8 cellular contexts compared by ENCODE assay signal in the genomic region with DNA sequence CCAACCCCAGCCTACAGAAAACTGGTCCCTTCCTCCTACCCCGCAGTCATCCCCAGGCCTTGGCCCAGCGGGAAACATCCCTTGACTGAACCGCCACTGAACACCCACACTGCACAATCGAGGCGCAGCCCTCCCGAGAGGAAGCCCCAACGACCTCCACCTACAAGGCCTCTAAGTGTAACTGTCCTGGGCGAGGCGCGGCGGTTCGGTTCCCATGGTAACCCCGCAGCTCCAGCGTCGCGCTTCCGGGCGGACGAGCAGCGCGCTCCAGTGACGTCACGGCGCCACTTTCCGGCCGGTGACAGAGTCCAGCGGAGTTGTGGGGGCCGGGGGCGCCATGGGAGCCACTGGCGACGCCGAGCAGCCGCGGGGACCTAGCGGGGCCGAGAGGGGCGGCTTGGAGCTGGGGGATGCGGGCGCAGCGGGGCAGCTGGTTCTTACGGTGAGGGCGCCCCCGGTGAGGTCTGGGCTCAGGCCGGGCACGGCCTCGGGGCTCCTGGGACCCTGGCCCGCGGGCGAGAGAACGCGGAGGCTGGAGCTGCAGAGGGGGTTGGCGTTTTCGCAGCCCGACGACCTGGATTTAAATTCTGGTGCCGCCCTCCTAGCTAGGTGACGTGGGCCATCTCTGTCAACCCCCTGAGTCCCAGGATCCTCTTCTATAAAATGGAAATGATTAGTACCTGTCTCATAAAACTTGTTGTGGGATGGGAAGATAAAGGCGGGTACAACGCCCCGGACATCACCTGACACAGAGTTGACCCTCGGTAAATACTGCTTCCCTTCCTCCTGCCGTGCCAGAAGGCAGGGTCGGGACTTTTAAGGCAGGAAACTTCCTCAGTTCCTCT. TPM values are rescaled to one million over a fixed set of nuclear protein-coding genes. Genes with fewer than 3 reads are reported as not detected.
A peak's percentile ranks its signal among the peaks of the same experiment; 100 is the strongest.
DNase-seq lines count a peak whose midpoint lies in the region; ATAC-seq and TF ChIP-seq lines count a peak whose summit lies in the region.

Gene DNTTIP1, plus strand, starts transcription at position 287 of the 845 bp plus-strand sequence. Its CDS starts 51 bp downstream, at position 338.
Gene WFDC3, minus strand, starts transcription at position 216 of the 845 bp plus-strand sequence. CDS start 1,908 bp downstream, outside the sequence.

- H3K4me1 ChIP-seq in A673 (ENCODE audit: insufficient read depth, low read length, poor library complexity, severe bottlenecking) (peaks cover 7% of the 10 kb centered on the region), smooth muscle cell (ENCODE audit: low read depth) (peaks cover 5% of the 10 kb centered on the region)

- intact Hi-C loops in A673 (cut with micrococcal nuclease; ENCODE audit: unreplicated experiment) (no loop called here), activated B cell treated with CpG ODN at 0.5 μM for 24 hours (cut with micrococcal nuclease) (loop anchor here (1.0 to 10.0 kb wide), 5 partner anchors 21 to 573 kb away; partner anchors contain the start of genes NCOA5, UBE2C and ZNF335)

- peak within 1 kb of the TSS; percentile 92 for H3K4me3 Mint-ChIP-seq in activated B cell treated with CpG ODN at 0.5 μM for 24 hours

- H3K36me3 Mint-ChIP-seq in activated B cell treated with CpG ODN at 0.5 μM for 24 hours (ENCODE audit: low read depth), result peaks cover 38% of the 10 kb centered on the region

- H3K9me3 ChIP-seq in A673 (ENCODE audit: low read depth, low read length, poor library complexity, severe bottlenecking) (no peaks in the 10 kb centered on the region), smooth muscle cell (replicated peaks; ENCODE audit: low read depth) (no peaks in the 10 kb centered on the region)

- POLR2A ChIA-PET in A673 (lab: Charles Lee; ENCODE audit: low non-redundant PET) (interaction anchor here (0.6 kb wide), 1 partner anchor 11 kb away, joined by 3 read pairs; no protein-coding TSS in a partner anchor), activated B cell treated with CpG ODN at 0.5 μM for 24 hours (lab: Charles Lee) (interaction anchor here (0.6 to 1.5 kb wide), 7 partner anchors 8 to 572 kb away, joined by 3 to 10 read pairs (median 6); partner anchors contain the start of genes PCIF1, ZNF335 and ZSWIM1)

- H3K27ac ChIP-seq in A673 (ENCODE audit: low read depth, low read length, poor library complexity, severe bottlenecking), result peak within 1 kb of the TSS; percentile 88
- peak within 1 kb of the TSS; percentile 73 for H3K27ac ChIP-seq in smooth muscle cell (ENCODE audit: low read depth)

- no peaks in the 10 kb centered on the region for H3K27me3 Mint-ChIP-seq in activated B cell treated with CpG ODN at 0.5 μM for 24 hours

- TF ChIP-seq CTCF in A673 (conservative IDR thresholded peaks at IDR 0.05; ENCODE audit: low read depth, low read length) (no peak), activated B cell treated with CpG ODN at 0.5 μM for 24 hours (IDR thresholded peaks at IDR 0.05) (no peak), cardiac fibroblast (IDR thresholded peaks at IDR 0.05; ENCODE audit: low read depth, low read length) (no peak), smooth muscle cell (IDR thresholded peaks at IDR 0.05; ENCODE audit: borderline replicate concordance, insufficient read depth, poor library complexity, severe bottlenecking) (no peak)

- peak within 1 kb of the TSS; percentile 96 for H3K9ac ChIP-seq in smooth muscle cell (ENCODE audit: low read depth)

- H3K27ac Mint-ChIP-seq in activated B cell treated with CpG ODN at 0.5 μM for 24 hours, result peak within 1 kb of the TSS; percentile 96

- H3K4me1 Mint-ChIP-seq in activated B cell treated with CpG ODN at 0.5 μM for 24 hours, result peaks cover 16% of the 10 kb centered on the region

- H3K27me3 ChIP-seq in A673 (replicated peaks; ENCODE audit: insufficient read depth, low read depth, low read length, poor library complexity) (no peaks in the 10 kb centered on the region), smooth muscle cell (ENCODE audit: low read depth) (no peaks in the 10 kb centered on the region)

- H3F3A ChIP-seq in smooth muscle cell (ENCODE audit: low read depth), result no peaks in the 10 kb centered on the region

- H3K4me3 ChIP-seq in A673 (ENCODE audit: low read depth, low read length, poor library complexity, severe bottlenecking) (peak within 1 kb of the TSS; percentile 88), cardiac fibroblast (replicated peaks in 1 of 2; ENCODE audit: low read depth in 2 of 2, low read length in 2 of 2) (peak within 1 kb of the TSS; percentile 85 to 91), smooth muscle cell (peak within 1 kb of the TSS; percentile 77)

- no peaks in the 10 kb centered on the region for H3K9me3 Mint-ChIP-seq in activated B cell treated with CpG ODN at 0.5 μM for 24 hours

- peak within 1 kb of the TSS; percentile 61 for H2AFZ ChIP-seq in smooth muscle cell (ENCODE audit: low read depth)

- DNase-seq in A673 (ENCODE audit: low spot score), result peak; percentile 94
- DNase-seq in NCI-H2196 (lab: John Stamatoyannopoulos, UW; ENCODE audit: unreplicated experiment), result peak; percentile 94
- DNase-seq in activated B cell treated with CpG ODN at 0.5 μM for 24 hours, result peak; percentile 83
- peak; percentile 90 to 92 for DNase-seq in cardiac fibroblast (ENCODE audit: low read depth in 2 of 2)
- peak; percentile 88 for DNase-seq in inferior parietal cortex (ENCODE audit: extremely low spot score)
- DNase-seq in smooth muscle cell (lab: John Stamatoyannopoulos, UW; ENCODE audit: unreplicated experiment), result peak; percentile 68

- H3K36me3 ChIP-seq in A673 (ENCODE audit: insufficient read depth, low read length, poor library complexity, severe bottlenecking) (peaks cover 26% of the 10 kb centered on the region), smooth muscle cell (ENCODE audit: low read depth) (peaks cover 12% of the 10 kb centered on the region)

- peak within 1 kb of the TSS; percentile 92 for H3K4me2 ChIP-seq in smooth muscle cell

- CTCF ChIA-PET in A673 (lab: Charles Lee) (no interaction called here), activated B cell treated with CpG ODN at 0.5 μM for 24 hours (lab: Charles Lee) (interaction anchor here (0.6 kb wide), 1 partner anchor 170 kb away, joined by 4 read pairs; no protein-coding TSS in a partner anchor)

- H3K79me2 ChIP-seq in smooth muscle cell (ENCODE audit: low read depth), result peaks cover 16% of the 10 kb centered on the region

- WGBS in smooth muscle cell (ENCODE audit: low lambda C conversion rate), result 2% methylated on average over 58 of the region's 63 CpGs

- ATAC-seq in GM18867 (IDR thresholded peaks at IDR 0.05; ENCODE audit: unreplicated experiment) (peak; percentile 88), HG03097 (IDR thresholded peaks at IDR 0.05; ENCODE audit: low FRiP score, unreplicated experiment) (peak; percentile 93), activated B cell treated with CpG ODN at 0.5 μM for 24 hours (ENCODE audit: low read depth) (peak; percentile 87)

- H4K20me1 ChIP-seq in smooth muscle cell (ENCODE audit: low read depth), result no peaks in the 10 kb centered on the region

- BruUV-seq in A673 (replicated peaks; lab: Mats Ljungman, UMichigan), result TSS peak; percentile 60

RNA-seq across cellular contexts. Expression of gene DNTTIP1, which starts in this region (rescaled TPM):
- total RNA-seq in A673 (2021) (44.6 and 45.9 TPM in 2 replicates), activated B cell treated with CpG ODN at 0.5 μM for 24 hours (23.6 and 24.4 TPM in 2 replicates), smooth muscle cell (15.3 and 19.4 TPM in 2 replicates)
- polyA plus RNA-seq in smooth muscle cell, result 52.6 and 55.4 TPM in 2 replicates

RNA-seq across cellular contexts. Expression of gene WFDC3, which starts in this region (rescaled TPM):
- total RNA-seq in A673 (2021), result 0.63 TPM in 1 of 2 replicates, not detected in the other
- total RNA-seq in activated B cell treated with CpG ODN at 0.5 μM for 24 hours, result not detected in 2 replicates
- not detected in 2 replicates for total RNA-seq in smooth muscle cell
- polyA plus RNA-seq in smooth muscle cell, result 0.64 TPM in 1 of 2 replicates, not detected in the other

Comparison
In these comparisons a context has a peak if more than half of its experiments do, and no peak if none do; other contexts are left out.
1. Peak in every context shown above with its lines: DNase-seq, ATAC-seq, H3K4me3 ChIP-seq and H3K27ac ChIP-seq.